Comparison of ENCODE assay signal across 14 cellular contexts in the genomic region with DNA sequence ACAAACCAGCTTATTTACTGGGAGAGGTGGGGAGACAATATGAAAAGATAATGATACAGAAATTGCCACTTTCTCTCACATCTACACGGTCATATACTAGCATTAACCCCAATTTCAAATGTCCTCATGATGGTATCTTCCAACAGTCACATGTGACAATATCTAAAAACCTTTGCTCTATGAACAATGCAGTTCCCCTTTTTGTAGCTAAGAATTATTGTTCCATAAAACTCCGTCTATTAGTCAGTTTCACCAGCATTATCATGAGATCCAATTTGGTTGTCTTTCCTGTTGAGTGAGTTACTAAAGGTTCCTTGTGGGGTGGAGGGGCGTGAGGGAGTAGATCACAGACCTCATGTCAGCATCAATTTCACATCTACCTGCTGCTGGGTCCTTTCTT. TPM values are rescaled to one million over a fixed set of nuclear protein-coding genes. Genes with fewer than 3 reads are reported as not detected.
A peak's percentile ranks its signal among the peaks of the same experiment; 100 is the strongest.
DNase-seq lines count a peak whose midpoint lies in the region; ATAC-seq, FAIRE-seq and TF ChIP-seq lines count a peak whose summit lies in the region.
"Had no signal": no experiment of that assay in that cellular context is flagged by ENCODE, and none has a peak within 500 bp of the region (broad histone marks: within the 10 kb centered on the region; RNA-seq: fewer than 3 reads in every experiment).

No MANE protein-coding gene starts in this region.

- no peak for TF ChIP-seq EP300 in upper lobe of left lung (IDR thresholded peaks at IDR 0.05)

- H3K79me2 ChIP-seq in ACC112 (ENCODE audit: control insufficient read depth, insufficient read depth, low read length, unreplicated experiment) (peaks cover 27% of the 10 kb centered on the region), mesendoderm (ENCODE audit: control insufficient read depth, insufficient read depth, low read length) (peaks cover 5% of the 10 kb centered on the region)

- ATAC-seq in lower lobe of right lung (peak in 1 of 2 donors; percentile 28), upper lobe of left lung (ENCODE audit: low FRiP score in 2 of 2) (no peak)
- ATAC-seq: stimulated activated memory B cell treated with anti-CD40 and anti-IgM and Interleukin-4, amounts not matched to agents 10 μg/mL and 1 μg/mL and 100 μg/mL, for 72 hours had no signal

- no peak overlapping the region for H4K5ac ChIP-seq in mesendoderm (ENCODE audit: low read length)

- H3K4me1 ChIP-seq in ACC112 (ENCODE audit: control insufficient read depth, insufficient read depth, low read length, unreplicated experiment) (peaks cover 10% of the 10 kb centered on the region), lower lobe of right lung (peaks cover 18% of the 10 kb centered on the region), upper lobe of left lung (peaks cover 4 to 14% (median 10%) of the 10 kb centered on the region in 4 donors), mesendoderm (ENCODE audit: control insufficient read depth, low read depth, low read length) (peaks cover 5% of the 10 kb centered on the region)

- no peak overlapping the region for H3K27ac Mint-ChIP-seq in activated naive CD8-positive, alpha-beta T cell treated with anti-CD3 and anti-CD28 coated beads for 36 hours
- H3K27ac Mint-ChIP-seq: stimulated activated memory B cell treated with anti-CD40 and anti-IgM and Interleukin-4, amounts not matched to agents 10 μg/mL and 1 μg/mL and 100 μg/mL, for 72 hours had no signal

- FAIRE-seq in D721Med (lab: Jason Lieb, UNC): no peak
- FAIRE-seq: TTC549 had no signal

- no peak overlapping the region for H3K23ac ChIP-seq in mesendoderm (ENCODE audit: low read length)

- no peak overlapping the region for H4K8ac ChIP-seq in mesendoderm (ENCODE audit: low read depth, low read length)

- no peaks in the 10 kb centered on the region for H3K9me3 Mint-ChIP-seq in activated naive CD8-positive, alpha-beta T cell treated with anti-CD3 and anti-CD28 coated beads for 36 hours
- H3K9me3 Mint-ChIP-seq: stimulated activated memory B cell treated with anti-CD40 and anti-IgM and Interleukin-4, amounts not matched to agents 10 μg/mL and 1 μg/mL and 100 μg/mL, for 72 hours had no signal

- peak overlapping the region; percentile 85 for H3K4me3 Mint-ChIP-seq in activated naive CD8-positive, alpha-beta T cell treated with anti-CD3 and anti-CD28 coated beads for 36 hours

- peaks cover 14% of the 10 kb centered on the region for H3K36me3 Mint-ChIP-seq in activated naive CD8-positive, alpha-beta T cell treated with anti-CD3 and anti-CD28 coated beads for 36 hours
- H3K36me3 Mint-ChIP-seq: stimulated activated memory B cell treated with anti-CD40 and anti-IgM and Interleukin-4, amounts not matched to agents 10 μg/mL and 1 μg/mL and 100 μg/mL, for 72 hours had no signal

- no peaks in the 10 kb centered on the region for H3K36me3 ChIP-seq in ACC112 (ENCODE audit: insufficient read depth, low read length)
- peaks cover 5% of the 10 kb centered on the region for H3K36me3 ChIP-seq in lower lobe of right lung
- no peaks in the 10 kb centered on the region for H3K36me3 ChIP-seq in upper lobe of left lung
- H3K36me3 ChIP-seq in mesendoderm (ENCODE audit: control insufficient read depth, insufficient read depth, low read length): no peaks in the 10 kb centered on the region

- peak; percentile 67 for DNase-seq in G401 (ENCODE audit: low spot score)
- no peak for DNase-seq in activated naive CD8-positive, alpha-beta T cell treated with anti-CD3 and anti-CD28 coated beads for 36 hours
- DNase-seq in lower lobe of right lung: no peak
- no peak for DNase-seq in upper lobe of left lung
- no peak for DNase-seq in mesendoderm
- no peak for DNase-seq in hypothalamus (lab: John Stamatoyannopoulos, UW)
- DNase-seq in D721Med (ENCODE audit: insufficient read length, low spot score): no peak
- DNase-seq: caudate nucleus, HCEC 1CT, RPMI8226 had no signal

- H3K4me2 ChIP-seq in mesendoderm (ENCODE audit: low read length): no peak overlapping the region

- no peak overlapping the region for H2BK120ac ChIP-seq in mesendoderm (ENCODE audit: low read depth, low read length)

- no peak overlapping the region for H2AFZ ChIP-seq in ACC112 (ENCODE audit: low read length, unreplicated experiment)

- TF ChIP-seq CTCF in lower lobe of right lung (IDR thresholded peaks at IDR 0.05) (no peak), upper lobe of left lung (IDR thresholded peaks at IDR 0.05) (no peak), D721Med (IDR thresholded peaks at IDR 0.05; ENCODE audit: insufficient read depth, missing control alignments) (no peak)

- no peaks in the 10 kb centered on the region for H3K27me3 ChIP-seq in ACC112 (ENCODE audit: insufficient read depth, low read length)
- H3K27me3 ChIP-seq in lower lobe of right lung (ENCODE audit: low read depth): peaks cover 15% of the 10 kb centered on the region
- H3K27me3 ChIP-seq in upper lobe of left lung: peaks cover 0 to 4% (median 0%) of the 10 kb centered on the region in 4 donors
- no peaks in the 10 kb centered on the region for H3K27me3 ChIP-seq in mesendoderm (ENCODE audit: insufficient read depth, low read length, poor library complexity)

- no peak overlapping the region for H3K56ac ChIP-seq in mesendoderm (ENCODE audit: low read length)

- no peak overlapping the region for H3K18ac ChIP-seq in mesendoderm (ENCODE audit: low read length)

- no peak overlapping the region for H2BK15ac ChIP-seq in mesendoderm (replicated peaks; ENCODE audit: low read depth)

- no peak overlapping the region for H2AK5ac ChIP-seq in mesendoderm (ENCODE audit: low read length)

- H3K9ac ChIP-seq in mesendoderm (ENCODE audit: low read length): no peak overlapping the region

- peak overlapping the region; percentile 89 for H3K4me3 ChIP-seq in ACC112 (ENCODE audit: low read depth, low read length)
- peak overlapping the region; percentile 51 for H3K4me3 ChIP-seq in lower lobe of right lung
- H3K4me3 ChIP-seq in upper lobe of left lung: peak overlapping the region in 1 of 4 donors; percentile 44
- H3K4me3 ChIP-seq in mesendoderm (ENCODE audit: low read length): no peak overlapping the region

- intact Hi-C loops in lower lobe of right lung (cut with DNase I): no loop called here

- H3K9me3 ChIP-seq in lower lobe of right lung (no peaks in the 10 kb centered on the region), upper lobe of left lung (no peaks in the 10 kb centered on the region)
- H3K9me3 ChIP-seq: BLaER1 treated with 17β-estradiol and CSF1 and Interleukin-3, amounts not matched to agents 10 nM and 100 nM had no signal

- no peak overlapping the region for H2BK5ac ChIP-seq in mesendoderm (ENCODE audit: low read length)

- H3K27ac ChIP-seq in ACC112 (ENCODE audit: low read depth, low read length) (no peak overlapping the region), lower lobe of right lung (peak overlapping the region; percentile 47), upper lobe of left lung (peak overlapping the region in 1 of 4 donors; percentile 49), mesendoderm (ENCODE audit: low read depth, low read length) (no peak overlapping the region)

- peaks cover 15% of the 10 kb centered on the region for H3K79me1 ChIP-seq in mesendoderm (ENCODE audit: low read length)

- in situ Hi-C loops in G401 (cut with HindIII; ENCODE audit: low sequenced_read_pairs): no loop called here

- peaks cover 46% of the 10 kb centered on the region for H3K4me1 Mint-ChIP-seq in activated naive CD8-positive, alpha-beta T cell treated with anti-CD3 and anti-CD28 coated beads for 36 hours

- no peak for TF ChIP-seq POLR2A in upper lobe of left lung (IDR thresholded peaks at IDR 0.05)

- no peak overlapping the region for H3K4ac ChIP-seq in mesendoderm (ENCODE audit: low read depth, low read length)

- WGBS in upper lobe of left lung, 2 donors: 61 to 69% methylated on average over 3 of the region's 3 CpGs
- WGBS in mesendoderm (ENCODE audit: extremely low coverage, insufficient coverage, low lambda C conversion rate): no CpG with 5 or more reads among the region's 3 CpGs

- peaks cover 38% of the 10 kb centered on the region for H3K27me3 Mint-ChIP-seq in activated naive CD8-positive, alpha-beta T cell treated with anti-CD3 and anti-CD28 coated beads for 36 hours

RNA-seq across cellular contexts. Expression of gene TIAM1, which starts 1.7 kb away (rescaled TPM):
- 0.03 and 0.49 TPM in 2 replicates for total RNA-seq in G401 (2014; rRNA removed; shearing (Covaris generic))
- total RNA-seq in activated naive CD8-positive, alpha-beta T cell treated with anti-CD3 and anti-CD28 coated beads for 36 hours: 10 to 100 TPM; 28.2 to 29.3 TPM
- 45.5 TPM for total RNA-seq in lower lobe of right lung
- total RNA-seq in upper lobe of left lung: 10 to 100 TPM; 13.4 to 32.1 (median 19.5) TPM
- 19.2 TPM for polyA plus RNA-seq in mesendoderm (2013, experiment 1 of 2)
- 20.3 TPM for polyA plus RNA-seq in mesendoderm (2013, experiment 2 of 2)
